In genomic region chr3:128433630-128434185, GRCh38 we compare ENCODE assay signal across 25 cellular contexts. TPM values are rescaled to one million over a fixed set of nuclear protein-coding genes. Genes with fewer than 3 reads are reported as not detected.
DNase-seq lines count a peak whose midpoint lies in the region; ATAC-seq and TF ChIP-seq lines count a peak whose summit lies in the region.
"Had no signal": no experiment of that assay in that cellular context is flagged by ENCODE, and none has a peak within 500 bp of the region (broad histone marks: within the 10 kb centered on the region; RNA-seq: fewer than 3 reads in every experiment).

No MANE protein-coding gene starts in this region.

- no peaks in the 10 kb centered on the region for H3K79me2 ChIP-seq in mammary epithelial cell (ENCODE audit: insufficient read depth, low read length)
- H3K79me2 ChIP-seq in PC-3 (ENCODE audit: low read length): no peaks in the 10 kb centered on the region

- intact Hi-C loops in mammary epithelial cell (cut with micrococcal nuclease) (no loop called here), breast epithelium (cut with DNase I; ENCODE audit: low total_unique reads) (no loop called here), PC-3 (cut with micrococcal nuclease) (loop anchor here (2.0 kb wide), 1 partner anchor 55 kb away; no protein-coding TSS in a partner anchor)

- DNase-seq in mammary epithelial cell (peak; percentile 6), breast epithelium (ENCODE audit: low spot score in 2 of 2) (no peak), PC-3 (peak; percentile 64), type B pancreatic cell (ENCODE audit: extremely low spot score, unreplicated experiment) (no peak), activated T-cell treated with anti-CD3 and anti-CD28 coated beads for 4 hours (no peak)
- DNase-seq: activated CD4-positive, alpha-beta T cell treated with anti-CD3 and anti-CD28 coated beads for 48 hours; activated CD8-positive, alpha-beta memory T cell treated with anti-CD3 and anti-CD28 coated beads, Interleukin-2, amount 10 ng/mL, durations not matched to agents 7 days and 5 days; effector memory CD8-positive, alpha-beta T cell; esophagus squamous epithelium; GF-D8; Kasumi-1; left ventricle myocardium superior; NCI-H446 treated with DMSO at 0.1 percent for 48 hours; NK-92 treated with Interleukin-12 subunit alpha and Interleukin-12 subunit beta, amount 100 ng/mL, for 24 hours; occipital lobe; stimulated activated CD8-positive, alpha-beta memory T cell treated with anti-CD3 and anti-CD28 coated beads, Interleukin-4, amount 100 ng/mL, for 48 hours; uterus had no signal

- no peak for TF ChIP-seq CTCF in mammary epithelial cell (conservative IDR thresholded peaks at IDR 0.05 in 1 of 2, IDR thresholded peaks at IDR 0.05 in 1 of 2; ENCODE audit: extremely low read depth in 1 of 2, insufficient read depth in 1 of 2, low read depth in 1 of 2, low read length in 2 of 2)
- TF ChIP-seq CTCF in breast epithelium (IDR thresholded peaks at IDR 0.05): no peak
- no peak for TF ChIP-seq CTCF in PC-3 (conservative IDR thresholded peaks at IDR 0.05; ENCODE audit: low read depth, low read length)
- TF ChIP-seq CTCF in type B pancreatic cell (conservative IDR thresholded peaks at IDR 0.05): no peak

- BruUV-seq in mammary epithelial cell (replicated peaks; lab: Mats Ljungman, UMichigan): no TSS peak
- no TSS peak for BruUV-seq in PC-3 (replicated peaks; lab: Mats Ljungman, UMichigan)

- in situ Hi-C loops in mammary epithelial cell (cut with MboI; ENCODE audit: low sequenced_read_pairs in 2 of 2): loop anchor here (10.0 to 25.0 kb wide), 2 partner anchors 151 to 154 kb away; no protein-coding TSS in a partner anchor

- peaks cover 43% of the 10 kb centered on the region for H3K27me3 Mint-ChIP-seq in type B pancreatic cell

- no peak overlapping the region for H2AFZ ChIP-seq in mammary epithelial cell (ENCODE audit: low read depth, low read length)
- H2AFZ ChIP-seq in PC-3 (ENCODE audit: low read length): no peak overlapping the region

- no peak for TF ChIP-seq POLR2A in breast epithelium (IDR thresholded peaks at IDR 0.05)

- H3K36me3 Mint-ChIP-seq in type B pancreatic cell: no peaks in the 10 kb centered on the region
- H3K36me3 Mint-ChIP-seq: activated CD8-positive, alpha-beta memory T cell treated with anti-CD3 and anti-CD28 coated beads, Interleukin-2, amount 10 ng/mL, durations not matched to agents 7 days and 5 days had no signal

- ATAC-seq in PC-3 (peak; percentile 13), HG02885 (IDR thresholded peaks at IDR 0.05; ENCODE audit: poor library complexity, unreplicated experiment) (no peak), GM19463 (IDR thresholded peaks at IDR 0.05; ENCODE audit: unreplicated experiment) (no peak)
- ATAC-seq: activated CD8-positive, alpha-beta memory T cell treated with anti-CD3 and anti-CD28 coated beads, Interleukin-2, amount 10 ng/mL, durations not matched to agents 7 days and 5 days; effector memory CD8-positive, alpha-beta T cell had no signal

- peaks cover 22% of the 10 kb centered on the region for H3K4me1 Mint-ChIP-seq in type B pancreatic cell (ENCODE audit: unreplicated experiment)
- H3K4me1 Mint-ChIP-seq: activated CD8-positive, alpha-beta memory T cell treated with anti-CD3 and anti-CD28 coated beads, Interleukin-2, amount 10 ng/mL, durations not matched to agents 7 days and 5 days had no signal

- dilution Hi-C loops in mammary epithelial cell (cut with HindIII; ENCODE audit: low sequenced_read_pairs): no loop called here

- H3F3A ChIP-seq in PC-3 (ENCODE audit: low read length, unreplicated experiment): no peaks in the 10 kb centered on the region

- H4K20me1 ChIP-seq in mammary epithelial cell (ENCODE audit: insufficient read depth, low read length): no peaks in the 10 kb centered on the region
- H4K20me1 ChIP-seq in PC-3 (ENCODE audit: low read length): no peaks in the 10 kb centered on the region

- POLR2A ChIA-PET in PC-3 (lab: Charles Lee; ENCODE audit: unreplicated experiment): no interaction called here

- peak overlapping the region; percentile 60 for H3K4me3 Mint-ChIP-seq in type B pancreatic cell
- H3K4me3 Mint-ChIP-seq: activated CD8-positive, alpha-beta memory T cell treated with anti-CD3 and anti-CD28 coated beads, Interleukin-2, amount 10 ng/mL, durations not matched to agents 7 days and 5 days; effector memory CD8-positive, alpha-beta T cell had no signal

- H3K9me3 Mint-ChIP-seq in type B pancreatic cell: no peaks in the 10 kb centered on the region
- H3K9me3 Mint-ChIP-seq: effector memory CD8-positive, alpha-beta T cell had no signal

- H3K9me3 ChIP-seq in mammary epithelial cell (replicated peaks; ENCODE audit: insufficient read depth, low read length) (no peaks in the 10 kb centered on the region), breast epithelium (no peaks in the 10 kb centered on the region), PC-3 (ENCODE audit: low read length) (no peaks in the 10 kb centered on the region), iPS-20b (ENCODE audit: insufficient read depth, low read depth, low read length) (no peaks in the 10 kb centered on the region)
- H3K9me3 ChIP-seq: BLaER1, body of pancreas, esophagus squamous epithelium, uterus had no signal

- no peak overlapping the region for H3K4me3 ChIP-seq in mammary epithelial cell (replicated peaks in 1 of 3; ENCODE audit: insufficient read depth in 1 of 3, low read depth in 2 of 3, low read length in 3 of 3)
- no peak overlapping the region for H3K4me3 ChIP-seq in breast epithelium
- peak overlapping the region; percentile 70; the same call in 1 of the 2 replicates for H3K4me3 ChIP-seq in PC-3 (ENCODE audit: low read length)
- peak overlapping the region; percentile 65; the same call in 1 of the 2 replicates for H3K4me3 ChIP-seq in iPS-20b (ENCODE audit: low read length)
- H3K4me3 ChIP-seq: body of pancreas had no signal

- peak overlapping the region; percentile 36 for H3K27ac Mint-ChIP-seq in type B pancreatic cell
- H3K27ac Mint-ChIP-seq: activated CD8-positive, alpha-beta memory T cell treated with anti-CD3 and anti-CD28 coated beads, Interleukin-2, amount 10 ng/mL, durations not matched to agents 7 days and 5 days; effector memory CD8-positive, alpha-beta T cell had no signal

- 90% methylated on average over 6 of the region's 8 CpGs for WGBS in mammary epithelial cell (ENCODE audit: low coverage, missing lambda C conversion rate)

- H3K4me1 ChIP-seq in mammary epithelial cell (ENCODE audit: insufficient read depth, low read length): peaks cover 4% of the 10 kb centered on the region
- H3K4me1 ChIP-seq in breast epithelium: no peaks in the 10 kb centered on the region
- H3K4me1 ChIP-seq in PC-3 (ENCODE audit: insufficient read depth, low read length): peaks cover 42% of the 10 kb centered on the region
- peaks cover 9% of the 10 kb centered on the region for H3K4me1 ChIP-seq in iPS-20b (ENCODE audit: insufficient read depth, low read length)

- H3K27me3 ChIP-seq in mammary epithelial cell (ENCODE audit: insufficient read depth, low read length) (peaks cover 16% of the 10 kb centered on the region), breast epithelium (no peaks in the 10 kb centered on the region), PC-3 (ENCODE audit: low read length) (no peaks in the 10 kb centered on the region), iPS-20b (ENCODE audit: insufficient read depth, low read length) (peaks cover 70% of the 10 kb centered on the region)
- H3K27me3 ChIP-seq: body of pancreas, uterus had no signal

- H3K9ac ChIP-seq in mammary epithelial cell (ENCODE audit: insufficient read depth, low read length): no peak overlapping the region
- no peak overlapping the region for H3K9ac ChIP-seq in PC-3 (ENCODE audit: low read length)
- H3K9ac ChIP-seq in iPS-20b (ENCODE audit: low read depth, low read length): no peak overlapping the region
- H3K9ac ChIP-seq: BLaER1 had no signal

- CTCF ChIA-PET in mammary epithelial cell (lab: Charles Lee; ENCODE audit: low non-redundant PET) (no interaction called here), PC-3 (lab: Charles Lee) (no interaction called here)

- no peak overlapping the region for H3K27ac ChIP-seq in mammary epithelial cell (ENCODE audit: insufficient read depth, low read depth, low read length)
- no peak overlapping the region for H3K27ac ChIP-seq in breast epithelium
- peak overlapping the region; percentile 80 for H3K27ac ChIP-seq in PC-3 (ENCODE audit: low read length)
- H3K27ac ChIP-seq in iPS-20b (ENCODE audit: low read length): no peak overlapping the region
- H3K27ac ChIP-seq: BLaER1, body of pancreas, esophagus squamous epithelium, uterus had no signal

- H3K4me2 ChIP-seq in mammary epithelial cell (ENCODE audit: insufficient read depth, low read depth, low read length) (no peak overlapping the region), PC-3 (ENCODE audit: low read length) (peak overlapping the region; percentile 93)

- H3K36me3 ChIP-seq in mammary epithelial cell (ENCODE audit: insufficient read depth, low read length) (no peaks in the 10 kb centered on the region), breast epithelium (no peaks in the 10 kb centered on the region), PC-3 (ENCODE audit: low read depth, low read length) (no peaks in the 10 kb centered on the region), iPS-20b (ENCODE audit: insufficient read depth, low read depth, low read length) (no peaks in the 10 kb centered on the region)
- H3K36me3 ChIP-seq: BLaER1, esophagus squamous epithelium, uterus had no signal

- no peaks in the 10 kb centered on the region for H3K9me2 ChIP-seq in PC-3 (replicated peaks; ENCODE audit: low read length)

RNA-seq across cellular contexts. Expression of gene DNAJB8, which starts 33.0 kb away (rescaled TPM):
- total RNA-seq in mammary epithelial cell (not detected), breast epithelium (not detected), PC-3 (2014; rRNA removed) (not detected in 2 replicates), type B pancreatic cell (ENCODE audit: low replicate concordance) (not detected in 2 replicates)
- polyA plus RNA-seq in mammary epithelial cell: not detected
- polyA minus RNA-seq in mammary epithelial cell: not detected
- total RNA-seq: A172; activated CD8-positive, alpha-beta memory T cell treated with anti-CD3 and anti-CD28 coated beads, Interleukin-2, amount 10 ng/mL, durations not matched to agents 7 days and 5 days; body of pancreas; esophagus squamous epithelium; H4; HT1080; left ventricle myocardium superior; occipital lobe; uterus had no signal

RNA-seq across cellular contexts. Expression of gene GATA2, which starts 59.3 kb away (rescaled TPM):
- total RNA-seq in mammary epithelial cell (not detected), breast epithelium (10 to 100 TPM in 1 of 3 donors, 1 to 10 TPM in 2; 6.0 to 14.4 (median 6.6) TPM), PC-3 (2014; rRNA removed) (26.8 and 32.4 TPM in 2 replicates), type B pancreatic cell (ENCODE audit: low replicate concordance) (14.1 and 23.9 TPM in 2 replicates)
- 0.10 TPM for polyA plus RNA-seq in mammary epithelial cell
- not detected for polyA minus RNA-seq in mammary epithelial cell

Comparison
In these comparisons a context has a peak if more than half of its experiments do, and no peak if none do; other contexts are left out.
1. DNase-seq: peak in mammary epithelial cell (single experiment) and PC-3 (single experiment); none in breast epithelium (0 of 2), type B pancreatic cell (single experiment) and activated T-cell treated with anti-CD3 and anti-CD28 coated beads for 4 hours (single experiment).
2. RNA of gene GATA2, which starts 59.3 kb away (total RNA-seq): 26.8 to 32.4 TPM in PC-3, 14.1 to 23.9 TPM in type B pancreatic cell and 6.0 to 14.4 TPM in breast epithelium; not detected in mammary epithelial cell; every median in the first group is over 4 times any median in the second.
3. H3K4me3 ChIP-seq: peak in PC-3 (single experiment) and iPS-20b (single experiment); none in mammary epithelial cell (0 of 3) and breast epithelium (0 of 3).